Comparison of ENCODE assay signal across 16 cellular contexts in the genomic region with DNA sequence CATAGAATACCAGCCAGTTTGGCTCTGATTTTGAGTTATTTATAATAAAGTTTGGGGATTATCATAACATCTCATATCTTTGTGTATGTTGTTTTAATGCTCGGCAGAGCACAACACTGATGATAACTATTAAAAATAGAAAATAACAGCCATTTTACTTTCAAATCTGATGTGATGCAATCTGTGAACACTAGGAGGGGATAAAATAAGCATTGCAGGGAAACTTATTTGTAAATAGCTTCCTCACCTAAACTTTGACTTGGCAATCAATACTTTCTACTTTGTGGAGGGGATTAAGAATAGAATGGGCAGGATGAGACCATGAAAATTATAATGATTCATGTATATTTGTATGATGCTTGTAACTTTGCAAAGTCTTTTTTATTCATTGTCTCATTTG. TPM values are rescaled to one million over a fixed set of nuclear protein-coding genes. Genes with fewer than 3 reads are reported as not detected.
DNase-seq lines count a peak whose midpoint lies in the region; ATAC-seq and TF ChIP-seq lines count a peak whose summit lies in the region.
"Had no signal": no experiment of that assay in that cellular context is flagged by ENCODE, and none has a peak within 500 bp of the region (broad histone marks: within the 10 kb centered on the region; RNA-seq: fewer than 3 reads in every experiment).

No MANE protein-coding gene starts in this region.

- H3K4me2 ChIP-seq in DOHH2 (ENCODE audit: low read length) (no peak overlapping the region), MM.1S (ENCODE audit: low read depth, low read length) (no peak overlapping the region)
- H3K4me2 ChIP-seq: hepatocyte had no signal

- H3K9me3 ChIP-seq in DOHH2 (ENCODE audit: control insufficient read depth, insufficient read depth, low read length) (no peaks in the 10 kb centered on the region), MM.1S (replicated peaks; ENCODE audit: insufficient read depth, low read length) (no peaks in the 10 kb centered on the region), endodermal cell (ENCODE audit: control insufficient read depth, low read length) (no peaks in the 10 kb centered on the region)

- no peak for ATAC-seq in GM21786 (IDR thresholded peaks at IDR 0.05; ENCODE audit: unreplicated experiment)
- no peak for ATAC-seq in Right ventricle myocardium inferior
- ATAC-seq: left cardiac atrium had no signal

- DNase-seq in MM.1S: no peak
- DNase-seq in endodermal cell: no peak
- DNase-seq in neural crest cell (ENCODE audit: low read depth, low spot score): no peak
- no peak for DNase-seq in hypothalamus (lab: John Stamatoyannopoulos, UW)
- DNase-seq in NCI-H1105 (lab: John Stamatoyannopoulos, UW): no peak
- no peak for DNase-seq in Right ventricle myocardium inferior (ENCODE audit: missing footprints)
- DNase-seq: left cardiac atrium, NCI-H2107, NCI-H748 treated with DMSO at 0.1 percent for 48 hours had no signal

- H3K4me1 Mint-ChIP-seq in endodermal cell: peaks cover 12% of the 10 kb centered on the region
- H3K4me1 Mint-ChIP-seq in neural crest cell: no peaks in the 10 kb centered on the region
- H3K4me1 Mint-ChIP-seq: CD14-positive monocyte had no signal

- H3K36me3 Mint-ChIP-seq in endodermal cell (ENCODE audit: low read depth) (peaks cover 75% of the 10 kb centered on the region), neural crest cell (ENCODE audit: low read depth) (peaks cover 23% of the 10 kb centered on the region)

- H3K27ac Mint-ChIP-seq in endodermal cell (no peak overlapping the region), neural crest cell (ENCODE audit: unreplicated experiment) (no peak overlapping the region)
- H3K27ac Mint-ChIP-seq: T-helper 2 cell treated with Interferon-gamma antibody and Interleukin-4, amounts not matched to agents 5 μg/mL and 100 μg/mL, for 36 hours had no signal

- no peaks in the 10 kb centered on the region for H3K9me2 ChIP-seq in DOHH2 (replicated peaks; ENCODE audit: control insufficient read depth, low read length)
- H3K9me2 ChIP-seq in MM.1S (replicated peaks; ENCODE audit: insufficient read depth, low read length): no peaks in the 10 kb centered on the region

- no peak overlapping the region for H2AFZ ChIP-seq in MM.1S (ENCODE audit: low read length)
- H2AFZ ChIP-seq: hepatocyte had no signal

- H3K27me3 ChIP-seq in DOHH2 (ENCODE audit: control insufficient read depth, low read length): no peaks in the 10 kb centered on the region
- H3K27me3 ChIP-seq in MM.1S (replicated peaks; ENCODE audit: insufficient read depth, low read length): no peaks in the 10 kb centered on the region
- H3K27me3 ChIP-seq in endodermal cell (ENCODE audit: control insufficient read depth, insufficient read depth, low read length, poor library complexity, severe bottlenecking): no peaks in the 10 kb centered on the region
- H3K27me3 ChIP-seq: hepatocyte had no signal

- H3K27me3 Mint-ChIP-seq in endodermal cell (ENCODE audit: insufficient read depth) (no peaks in the 10 kb centered on the region), neural crest cell (ENCODE audit: low read depth) (no peaks in the 10 kb centered on the region)
- H3K27me3 Mint-ChIP-seq: activated naive CD8-positive, alpha-beta T cell had no signal

- H3K4me1 ChIP-seq in DOHH2 (ENCODE audit: control insufficient read depth, low read length): peaks cover 4% of the 10 kb centered on the region
- no peaks in the 10 kb centered on the region for H3K4me1 ChIP-seq in MM.1S (ENCODE audit: low read length)
- H3K4me1 ChIP-seq in endodermal cell (ENCODE audit: control insufficient read depth, insufficient read depth, low read length): no peaks in the 10 kb centered on the region

- no peaks in the 10 kb centered on the region for H4K20me1 ChIP-seq in DOHH2 (ENCODE audit: control insufficient read depth, insufficient read depth, low read depth, low read length)
- no peaks in the 10 kb centered on the region; the same call in 1 of the 2 replicates for H4K20me1 ChIP-seq in MM.1S (ENCODE audit: insufficient read depth, low read length)

- H3K27ac ChIP-seq in DOHH2 (ENCODE audit: low read depth, low read length) (no peak overlapping the region), MM.1S (ENCODE audit: low read length) (no peak overlapping the region), endodermal cell (ENCODE audit: low read depth, low read length) (no peak overlapping the region)
- H3K27ac ChIP-seq: epithelial cell of prostate, hepatocyte had no signal

- no peak overlapping the region for H3K4me3 ChIP-seq in DOHH2 (ENCODE audit: low read length)
- no peak overlapping the region for H3K4me3 ChIP-seq in MM.1S (ENCODE audit: low read length)
- H3K4me3 ChIP-seq in endodermal cell (ENCODE audit: low read length): no peak overlapping the region
- H3K4me3 ChIP-seq: hepatocyte had no signal

- WGBS in endodermal cell (ENCODE audit: insufficient coverage in 1 of 2, insufficient read length in 1 of 2), 2 experiments: no CpG with 5 or more reads among the region's 1 CpG

- H3K79me2 ChIP-seq in DOHH2 (ENCODE audit: control insufficient read depth, low read length): no peaks in the 10 kb centered on the region
- 0 out of 2 replicates have a peak, but pooled peaks cover 6% of the 10 kb centered on the region for H3K79me2 ChIP-seq in MM.1S (ENCODE audit: low read length)

- H3K4me3 Mint-ChIP-seq in endodermal cell: no peak overlapping the region
- H3K4me3 Mint-ChIP-seq in neural crest cell: no peak overlapping the region
- H3K4me3 Mint-ChIP-seq: activated naive CD8-positive, alpha-beta T cell; CD14-positive monocyte; T-helper 2 cell treated with Interferon-gamma antibody and Interleukin-4, amounts not matched to agents 5 μg/mL and 100 μg/mL, for 36 hours had no signal

- peak; percentile 27 for TF ChIP-seq CTCF in DOHH2 (IDR thresholded peaks at IDR 0.05; ENCODE audit: low read depth, low read length, poor library complexity, severe bottlenecking)
- peak; percentile 18 for TF ChIP-seq CTCF in MM.1S (IDR thresholded peaks at IDR 0.05; ENCODE audit: low read length)
- peak; percentile 58 for TF ChIP-seq CTCF in endodermal cell (conservative IDR thresholded peaks at IDR 0.05)
- TF ChIP-seq CTCF in neural crest cell (conservative IDR thresholded peaks at IDR 0.05): peak; percentile 41

- H3K9ac ChIP-seq in MM.1S (ENCODE audit: low read length) (no peak overlapping the region), endodermal cell (ENCODE audit: extremely low read depth, low read length, poor library complexity, severe bottlenecking) (no peak overlapping the region)

- intact Hi-C loops in Right ventricle myocardium inferior (cut with DNase I): no loop called here

- H3F3A ChIP-seq in DOHH2 (ENCODE audit: control insufficient read depth, insufficient read depth): peaks cover 5% of the 10 kb centered on the region; the same call in 1 of the 2 replicates
- no peaks in the 10 kb centered on the region for H3F3A ChIP-seq in MM.1S (ENCODE audit: insufficient read depth, low read length)

- H3K9me3 Mint-ChIP-seq in endodermal cell (no peaks in the 10 kb centered on the region), neural crest cell (no peaks in the 10 kb centered on the region)
- H3K9me3 Mint-ChIP-seq: CD14-positive monocyte; T-helper 2 cell treated with Interferon-gamma antibody and Interleukin-4, amounts not matched to agents 5 μg/mL and 100 μg/mL, for 36 hours had no signal

- H3K36me3 ChIP-seq in DOHH2 (ENCODE audit: control insufficient read depth, low read length): peaks cover 90% of the 10 kb centered on the region
- peaks cover 22% of the 10 kb centered on the region; the same call in 1 of the 2 replicates for H3K36me3 ChIP-seq in MM.1S (replicated peaks; ENCODE audit: insufficient read depth, low read length)
- H3K36me3 ChIP-seq in endodermal cell (ENCODE audit: control insufficient read depth, insufficient read depth, low read length): peaks cover 88% of the 10 kb centered on the region

RNA-seq across cellular contexts. Expression of a gene that starts 54.4 kb away (rescaled TPM):
- total RNA-seq in endodermal cell: 10 to 100 TPM; 76.2 to 92.4 TPM
- polyA plus RNA-seq in endodermal cell (2013, experiment 1 of 2): 75.7 TPM
- 76.1 TPM for polyA plus RNA-seq in endodermal cell (2013, experiment 2 of 2)
- 74.9 and 75.0 TPM in 2 replicates for total RNA-seq in neural crest cell
- 48.7 TPM for total RNA-seq in Right ventricle myocardium inferior

RNA-seq across cellular contexts. Expression of a gene that starts 55.1 kb away (rescaled TPM):
- total RNA-seq in endodermal cell (10 to 100 TPM; 81.8 to 99.6 TPM), neural crest cell (77.5 and 77.9 TPM in 2 replicates), Right ventricle myocardium inferior (12.7 TPM)
- polyA plus RNA-seq in endodermal cell (2013, experiment 1 of 2): 80.1 TPM
- polyA plus RNA-seq in endodermal cell (2013, experiment 2 of 2): 78.2 TPM
